Comparison of ENCODE assay signal across 1 cellular context in the genomic region with DNA sequence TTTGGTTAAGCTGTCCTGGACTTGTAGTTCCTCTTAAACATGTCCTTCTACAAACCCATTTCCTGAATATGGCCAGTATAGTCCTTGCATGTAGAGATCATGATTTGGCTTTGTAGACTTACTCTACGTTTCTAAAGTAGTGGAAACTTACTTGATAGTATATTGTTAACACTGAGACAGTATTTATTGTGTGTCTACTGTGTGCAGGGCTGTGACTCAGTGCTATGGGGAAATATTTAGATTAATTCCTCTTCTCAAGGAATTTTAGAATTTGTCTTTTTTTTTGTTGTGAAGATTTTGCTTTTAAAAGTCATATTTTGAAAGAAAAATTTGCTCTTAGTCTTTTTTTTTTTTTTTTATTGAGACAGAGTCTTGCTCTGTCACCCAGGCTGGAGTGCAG.
TF ChIP-seq lines count a peak whose summit lies in the region.

No MANE protein-coding gene starts in this region.

TF ChIP-seq in K562, 482 proteins besides CTCF, POLR2A, EP300 and RAD21 (continued from another document):
- no peak for TF ChIP-seq ZNF395 (CRISPR knock-in tag; IDR thresholded peaks at IDR 0.05)
TF ChIP-seq in K562: peak in this region for 1.
